ENCODE assay signal across 8 cellular contexts in the genomic region with DNA sequence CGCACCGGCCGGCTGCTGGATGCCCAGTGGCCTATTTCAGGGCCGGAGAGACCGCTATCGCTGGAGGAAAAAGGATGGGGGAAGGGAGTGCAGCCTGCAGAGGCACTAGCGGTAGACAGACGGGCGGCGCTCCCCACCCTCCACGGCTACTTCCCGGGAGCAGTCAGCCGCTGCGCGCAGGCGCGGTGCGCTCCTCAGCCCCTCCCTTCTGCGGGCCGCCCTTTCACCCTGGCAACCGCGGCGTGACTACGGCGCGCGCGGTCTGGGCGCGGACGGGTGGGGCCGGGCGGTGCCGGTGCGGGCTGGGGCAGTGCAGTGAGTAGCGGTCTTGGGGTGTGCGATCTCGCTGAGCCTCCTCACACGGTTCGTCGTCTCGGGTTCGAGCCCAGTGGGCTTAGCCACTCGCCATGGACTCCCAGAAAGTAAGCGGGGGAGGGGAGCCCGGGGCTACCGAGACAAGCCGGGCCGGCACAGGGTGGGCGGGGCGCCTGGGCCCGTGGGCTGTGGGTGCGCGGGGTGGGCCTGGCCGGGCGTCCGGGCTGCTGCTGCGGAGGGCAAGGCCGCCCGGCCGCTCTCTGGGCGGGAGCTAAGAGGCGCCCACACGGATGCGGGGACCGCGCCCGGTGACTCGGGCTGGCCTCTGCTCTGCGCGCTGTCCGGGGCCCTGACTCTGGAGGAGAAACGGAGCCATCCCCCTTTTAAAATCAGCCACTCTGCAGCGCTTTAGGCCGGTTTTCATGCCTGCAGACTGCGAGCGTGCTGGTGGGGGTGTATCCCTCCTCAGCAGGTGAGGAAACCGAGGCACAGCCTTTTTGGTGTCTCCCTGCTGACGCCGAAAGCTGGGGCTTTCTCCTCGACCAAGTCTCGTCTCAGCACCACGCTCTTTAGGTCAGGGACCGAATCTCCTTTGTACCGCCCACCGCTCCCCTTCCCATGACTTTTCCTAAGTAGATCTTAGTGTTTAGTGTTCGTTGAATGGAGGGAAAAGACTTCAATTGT. TPM values are rescaled to one million over a fixed set of nuclear protein-coding genes. Genes with fewer than 3 reads are reported as not detected.
DNase-seq lines count a peak whose midpoint lies in the region; ATAC-seq, FAIRE-seq and TF ChIP-seq lines count a peak whose summit lies in the region.

A gene (plus strand): TSS at position 221 of the 999 bp plus-strand sequence. CDS start 187 bp downstream, at position 408.

- no peaks in the 10 kb centered on the region for H4K20me1 ChIP-seq in KMS-11 (ENCODE audit: insufficient read depth)

- no peak for FAIRE-seq in RCC 7860 (lab: Jason Lieb, UNC)

- no peaks in the 10 kb centered on the region for H3K36me3 ChIP-seq in KMS-11 (ENCODE audit: insufficient read depth)

- H3K4me2 ChIP-seq in KMS-11, result peak within 1 kb of the TSS; percentile 84

- H3K27me3 Mint-ChIP-seq in activated T-helper 1 cell treated with anti-CD3 and anti-CD28 coated beads, Interleukin-12 subunit alpha, Interleukin-12 subunit beta, Interleukin-2, Interleukin-4 antibody, amounts not matched to agents 30 ng/mL and 10 ng/mL and 1 ng/mL, durations not matched to agents 14 hours and 24 hours and 36 hours (ENCODE audit: insufficient read depth), result peaks cover 9% of the 10 kb centered on the region
- H3K27me3 Mint-ChIP-seq in naive thymus-derived CD8-positive, alpha-beta T cell, result peaks cover 0 to 4% (median 0%) of the 10 kb centered on the region in 5 donors

- DNase-seq in EH (ENCODE audit: low read depth) (peak; percentile 95), RCC 7860 (ENCODE audit: low spot score) (peak; percentile 90), fibroblast of mammary gland (ENCODE audit: low read depth) (peak; percentile 89)
- DNase-seq in activated T-helper 1 cell treated with anti-CD3 and anti-CD28 coated beads, Interleukin-12 subunit alpha, Interleukin-12 subunit beta, Interleukin-2, Interleukin-4 antibody, amounts not matched to agents 30 ng/mL and 10 ng/mL and 1 ng/mL, durations not matched to agents 14 hours and 24 hours and 36 hours (ENCODE audit: low spot score), result peak; percentile 80
- peak; percentile 51 to 83 (median 65) for DNase-seq in naive thymus-derived CD8-positive, alpha-beta T cell
- DNase-seq in stimulated activated naive CD4-positive, alpha-beta T cell (lab: John Stamatoyannopoulos, UW), result peak; percentile 12 to 64 (median 55)

- H3K4me1 ChIP-seq in KMS-11 (ENCODE audit: low read depth, poor library complexity, severe bottlenecking), result peaks cover 14% of the 10 kb centered on the region

- H3K27me3 ChIP-seq in KMS-11 (ENCODE audit: insufficient read depth, low read depth), result no peaks in the 10 kb centered on the region

- peak within 1 kb of the TSS; percentile 87 for H3K4me3 Mint-ChIP-seq in activated T-helper 1 cell treated with anti-CD3 and anti-CD28 coated beads, Interleukin-12 subunit alpha, Interleukin-12 subunit beta, Interleukin-2, Interleukin-4 antibody, amounts not matched to agents 30 ng/mL and 10 ng/mL and 1 ng/mL, durations not matched to agents 14 hours and 24 hours and 36 hours
- peak within 1 kb of the TSS; percentile 81 to 89 (median 85) for H3K4me3 Mint-ChIP-seq in naive thymus-derived CD8-positive, alpha-beta T cell

- H2AFZ ChIP-seq in KMS-11 (ENCODE audit: low read depth), result peak within 1 kb of the TSS; percentile 100

- ATAC-seq in GM21825 (IDR thresholded peaks at IDR 0.05; ENCODE audit: unreplicated experiment), result peak; percentile 96
- peak; percentile 85 to 90 for ATAC-seq in naive thymus-derived CD8-positive, alpha-beta T cell

- intact Hi-C loops in activated T-helper 1 cell treated with anti-CD3 and anti-CD28 coated beads, Interleukin-12 subunit alpha, Interleukin-12 subunit beta, Interleukin-2, Interleukin-4 antibody, amounts not matched to agents 30 ng/mL and 10 ng/mL and 1 ng/mL, durations not matched to agents 14 hours and 24 hours and 36 hours (cut with micrococcal nuclease), result loop anchor here (1.0 to 5.0 kb wide), 6 partner anchors 43 to 480 kb away; a partner anchor contains a TSS

- H3K27ac ChIP-seq in KMS-11, result peak within 1 kb of the TSS; percentile 43

- TF ChIP-seq CTCF in KMS-11 (conservative IDR thresholded peaks at IDR 0.05; ENCODE audit: low read depth, low read length), result no peak
- TF ChIP-seq CTCF in fibroblast of mammary gland (conservative IDR thresholded peaks at IDR 0.05; ENCODE audit: control insufficient read depth, insufficient read depth, low read depth, low read length), result no peak

- H3K36me3 Mint-ChIP-seq in activated T-helper 1 cell treated with anti-CD3 and anti-CD28 coated beads, Interleukin-12 subunit alpha, Interleukin-12 subunit beta, Interleukin-2, Interleukin-4 antibody, amounts not matched to agents 30 ng/mL and 10 ng/mL and 1 ng/mL, durations not matched to agents 14 hours and 24 hours and 36 hours (ENCODE audit: low read depth), result no peaks in the 10 kb centered on the region
- H3K36me3 Mint-ChIP-seq in naive thymus-derived CD8-positive, alpha-beta T cell, result no peaks in the 10 kb centered on the region

- POLR2A ChIA-PET in naive thymus-derived CD8-positive, alpha-beta T cell (lab: Charles Lee), result interaction anchor here (0.7 kb wide), 1 partner anchor 585 kb away, joined by 5 read pairs; no protein-coding TSS in a partner anchor

- peaks cover 17% of the 10 kb centered on the region for H3K4me1 Mint-ChIP-seq in activated T-helper 1 cell treated with anti-CD3 and anti-CD28 coated beads, Interleukin-12 subunit alpha, Interleukin-12 subunit beta, Interleukin-2, Interleukin-4 antibody, amounts not matched to agents 30 ng/mL and 10 ng/mL and 1 ng/mL, durations not matched to agents 14 hours and 24 hours and 36 hours (ENCODE audit: low read depth)
- peaks cover 4 to 11% (median 10%) of the 10 kb centered on the region in 4 donors for H3K4me1 Mint-ChIP-seq in naive thymus-derived CD8-positive, alpha-beta T cell

- H3K9ac ChIP-seq in KMS-11, result peak within 1 kb of the TSS; percentile 64

- peaks cover 4% of the 10 kb centered on the region; the same call in 1 of the 2 replicates for H3K79me2 ChIP-seq in KMS-11 (ENCODE audit: insufficient read depth, low read depth)

- H3K27ac Mint-ChIP-seq in activated T-helper 1 cell treated with anti-CD3 and anti-CD28 coated beads, Interleukin-12 subunit alpha, Interleukin-12 subunit beta, Interleukin-2, Interleukin-4 antibody, amounts not matched to agents 30 ng/mL and 10 ng/mL and 1 ng/mL, durations not matched to agents 14 hours and 24 hours and 36 hours, result peak within 1 kb of the TSS; percentile 75
- peak within 1 kb of the TSS in 7 of 10 donors; percentile 26 to 79 (median 59) for H3K27ac Mint-ChIP-seq in naive thymus-derived CD8-positive, alpha-beta T cell

- H3K4me3 ChIP-seq in KMS-11 (IDR thresholded peaks at IDR 0.05; ENCODE audit: insufficient read depth, low read depth, low read length), result no peak within 1 kb of the TSS
- H3K4me3 ChIP-seq in fibroblast of mammary gland (ENCODE audit: control insufficient read depth, low read depth, low read length), result peak within 1 kb of the TSS; percentile 87

- no peaks in the 10 kb centered on the region for H3K9me3 Mint-ChIP-seq in activated T-helper 1 cell treated with anti-CD3 and anti-CD28 coated beads, Interleukin-12 subunit alpha, Interleukin-12 subunit beta, Interleukin-2, Interleukin-4 antibody, amounts not matched to agents 30 ng/mL and 10 ng/mL and 1 ng/mL, durations not matched to agents 14 hours and 24 hours and 36 hours
- H3K9me3 Mint-ChIP-seq in naive thymus-derived CD8-positive, alpha-beta T cell, result no peaks in the 10 kb centered on the region

RNA-seq across cellular contexts. Expression of the gene that starts here (rescaled TPM):
- 3.4 and 3.5 TPM in 2 replicates for total RNA-seq in activated T-helper 1 cell treated with anti-CD3 and anti-CD28 coated beads, Interleukin-12 subunit alpha, Interleukin-12 subunit beta, Interleukin-2, Interleukin-4 antibody, amounts not matched to agents 30 ng/mL and 10 ng/mL and 1 ng/mL, durations not matched to agents 14 hours and 24 hours and 36 hours
- under 1 TPM; 0.55 to 0.63 TPM for total RNA-seq in naive thymus-derived CD8-positive, alpha-beta T cell
- under 1 TPM in 2 of 3 donors, not detected in 1; 0.08 to 0.24 TPM for polyA plus RNA-seq in naive thymus-derived CD8-positive, alpha-beta T cell

Comparison
In these comparisons a context has a peak if more than half of its experiments do, and no peak if none do; other contexts are left out.
1. Peak in DNase-seq and ATAC-seq in naive thymus-derived CD8-positive, alpha-beta T cell; RNA of the gene not detected or under 1 TPM.